8 cellular contexts compared by ENCODE assay signal in the genomic region with DNA sequence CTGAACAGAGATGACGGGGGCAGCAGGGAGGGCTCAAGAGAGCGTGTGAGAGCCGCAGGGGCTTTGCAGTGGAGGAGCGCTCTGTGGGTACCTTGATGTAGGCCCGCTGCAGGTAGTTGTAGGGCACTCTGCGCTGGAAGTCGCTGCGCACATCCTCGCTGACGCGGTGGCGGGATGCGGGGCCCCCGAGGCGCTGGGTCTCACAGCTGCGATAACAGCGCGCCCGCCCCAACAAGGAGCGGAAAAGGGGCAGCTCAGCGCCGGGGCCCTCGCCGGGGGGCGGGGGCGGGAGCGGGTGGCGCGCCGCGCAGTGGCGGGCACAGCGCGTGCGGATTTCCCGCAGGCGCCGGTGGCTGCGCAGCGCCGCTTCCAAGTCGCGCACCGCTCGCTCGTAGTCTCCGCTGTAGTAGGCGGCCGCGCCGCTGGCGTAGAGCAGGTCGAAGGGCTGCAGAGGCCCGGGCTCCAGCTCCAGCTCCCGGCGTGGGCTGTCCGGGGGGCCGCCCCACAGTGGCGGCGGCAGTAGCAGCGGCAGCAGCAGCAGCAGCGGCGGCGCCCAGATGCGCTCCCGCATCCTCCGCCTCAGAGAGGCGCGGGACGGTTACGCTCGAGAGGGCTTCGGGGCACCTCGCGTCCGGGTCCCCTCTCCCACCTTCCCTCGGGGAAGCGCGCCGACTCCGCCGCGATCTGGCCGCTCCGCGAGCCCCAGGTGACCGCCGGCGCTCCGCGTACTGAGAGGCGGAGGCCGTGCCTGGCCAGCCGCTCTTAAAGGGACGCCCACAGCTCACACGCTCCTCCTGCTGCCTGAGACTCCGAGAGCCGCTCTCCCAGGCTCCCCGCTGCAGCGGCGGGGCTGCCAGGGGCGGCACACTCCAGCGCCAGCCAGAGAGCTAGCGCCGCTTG. TPM values are rescaled to one million over a fixed set of nuclear protein-coding genes. Genes with fewer than 3 reads are reported as not detected.
DNase-seq lines count a peak whose midpoint lies in the region; ATAC-seq and TF ChIP-seq lines count a peak whose summit lies in the region.

P3H2 (minus strand) TSS at position 737 of the 900 bp plus-strand sequence; CDS start at position 571, 166 bp downstream.

- peak within 1 kb of the TSS; percentile 82 for H3K27ac ChIP-seq in muscle layer of colon (ENCODE audit: low read depth, low read length)
- peak within 1 kb of the TSS; percentile 53 to 86 for H3K27ac ChIP-seq in thoracic aorta

- peaks cover 65% of the 10 kb centered on the region for H3K27me3 Mint-ChIP-seq in activated naive CD4-positive, alpha-beta T cell treated with anti-CD3 and anti-CD28 coated beads, Interleukin-2, amount 10 ng/mL, durations not matched to agents 7 days and 5 days
- peaks cover 69% of the 10 kb centered on the region for H3K27me3 Mint-ChIP-seq in activated CD8-positive, alpha-beta memory T cell treated with anti-CD3 and anti-CD28 coated beads, Interleukin-2, amount 10 ng/mL, durations not matched to agents 7 days and 5 days

- H3K27me3 ChIP-seq in muscle layer of colon (ENCODE audit: control insufficient read depth in 1 of 2, insufficient read depth in 2 of 2, low read length in 2 of 2) (no peaks in the 10 kb centered on the region), thoracic aorta (replicated peaks; ENCODE audit: insufficient read depth) (no peaks in the 10 kb centered on the region)

- H3K4me1 ChIP-seq in muscle layer of colon (ENCODE audit: insufficient read depth, low read length) (peaks cover 17% of the 10 kb centered on the region), thoracic aorta (ENCODE audit: control insufficient read depth in 1 of 2, low read depth in 2 of 2) (peaks cover 0 to 34% of the 10 kb centered on the region in 2 donors)

- peak within 1 kb of the TSS; percentile 65 for H3K4me3 ChIP-seq in fibroblast of pulmonary artery (replicated peaks; ENCODE audit: low read depth, low read length)
- H3K4me3 ChIP-seq in muscle layer of colon (ENCODE audit: low read depth in 1 of 2, low read length in 2 of 2), result peak within 1 kb of the TSS; percentile 71 to 92
- H3K4me3 ChIP-seq in thoracic aorta, result peak within 1 kb of the TSS; percentile 87

- peak; percentile 53 for ATAC-seq in HG02970 (IDR thresholded peaks at IDR 0.05; ENCODE audit: low FRiP score, unreplicated experiment)
- ATAC-seq in activated CD8-positive, alpha-beta memory T cell treated with anti-CD3 and anti-CD28 coated beads, Interleukin-2, amount 10 ng/mL, durations not matched to agents 7 days and 5 days, result peak; percentile 77
- peak; percentile 68 for ATAC-seq in thoracic aorta (ENCODE audit: insufficient number of reproducible peaks, low FRiP score, low read depth)

- peaks cover 6% of the 10 kb centered on the region for H3K4me1 Mint-ChIP-seq in activated naive CD4-positive, alpha-beta T cell treated with anti-CD3 and anti-CD28 coated beads, Interleukin-2, amount 10 ng/mL, durations not matched to agents 7 days and 5 days
- peaks cover 6% of the 10 kb centered on the region for H3K4me1 Mint-ChIP-seq in activated CD8-positive, alpha-beta memory T cell treated with anti-CD3 and anti-CD28 coated beads, Interleukin-2, amount 10 ng/mL, durations not matched to agents 7 days and 5 days

- H3K27ac Mint-ChIP-seq in activated naive CD4-positive, alpha-beta T cell treated with anti-CD3 and anti-CD28 coated beads, Interleukin-2, amount 10 ng/mL, durations not matched to agents 7 days and 5 days, result peak within 1 kb of the TSS; percentile 56
- peak within 1 kb of the TSS; percentile 10 for H3K27ac Mint-ChIP-seq in activated CD8-positive, alpha-beta memory T cell treated with anti-CD3 and anti-CD28 coated beads, Interleukin-2, amount 10 ng/mL, durations not matched to agents 7 days and 5 days

- H3K9ac ChIP-seq in muscle layer of colon (ENCODE audit: low read length), result peak within 1 kb of the TSS; percentile 38

- DNase-seq in activated naive CD4-positive, alpha-beta T cell treated with anti-CD3 and anti-CD28 coated beads, Interleukin-2, amount 10 ng/mL, durations not matched to agents 7 days and 5 days, result peak; percentile 25
- no peak for DNase-seq in activated naive CD4-positive, alpha-beta T cell (lab: John Stamatoyannopoulos, UW)
- DNase-seq in NCI-H2107 (lab: John Stamatoyannopoulos, UW), result peak; percentile 26
- no peak for DNase-seq in activated CD8-positive, alpha-beta memory T cell treated with anti-CD3 and anti-CD28 coated beads, Interleukin-2, amount 10 ng/mL, durations not matched to agents 7 days and 5 days
- DNase-seq in fibroblast of pulmonary artery (ENCODE audit: low read depth), result peak; percentile 92
- peak; percentile 22 for DNase-seq in thoracic aorta (ENCODE audit: low spot score)

- no peaks in the 10 kb centered on the region for H3K9me3 ChIP-seq in muscle layer of colon (ENCODE audit: low read length)
- no peaks in the 10 kb centered on the region for H3K9me3 ChIP-seq in thoracic aorta

- H3K36me3 ChIP-seq in muscle layer of colon (ENCODE audit: insufficient read depth, low read length) (no peaks in the 10 kb centered on the region), thoracic aorta (no peaks in the 10 kb centered on the region)

- TF ChIP-seq CTCF in fibroblast of pulmonary artery (IDR thresholded peaks at IDR 0.05; ENCODE audit: low read length, missing control alignments) (peak; percentile 48), thoracic aorta (IDR thresholded peaks at IDR 0.05) (peak; percentile 49)

- no peaks in the 10 kb centered on the region for H3K36me3 Mint-ChIP-seq in activated naive CD4-positive, alpha-beta T cell treated with anti-CD3 and anti-CD28 coated beads, Interleukin-2, amount 10 ng/mL, durations not matched to agents 7 days and 5 days
- H3K36me3 Mint-ChIP-seq in activated CD8-positive, alpha-beta memory T cell treated with anti-CD3 and anti-CD28 coated beads, Interleukin-2, amount 10 ng/mL, durations not matched to agents 7 days and 5 days, result no peaks in the 10 kb centered on the region

- H3K9me3 Mint-ChIP-seq in activated naive CD4-positive, alpha-beta T cell treated with anti-CD3 and anti-CD28 coated beads, Interleukin-2, amount 10 ng/mL, durations not matched to agents 7 days and 5 days, result no peaks in the 10 kb centered on the region
- no peaks in the 10 kb centered on the region for H3K9me3 Mint-ChIP-seq in activated CD8-positive, alpha-beta memory T cell treated with anti-CD3 and anti-CD28 coated beads, Interleukin-2, amount 10 ng/mL, durations not matched to agents 7 days and 5 days (ENCODE audit: low read depth)

- no peak within 1 kb of the TSS for H3K4me3 Mint-ChIP-seq in activated naive CD4-positive, alpha-beta T cell treated with anti-CD3 and anti-CD28 coated beads, Interleukin-2, amount 10 ng/mL, durations not matched to agents 7 days and 5 days
- peak within 1 kb of the TSS; percentile 14 for H3K4me3 Mint-ChIP-seq in activated CD8-positive, alpha-beta memory T cell treated with anti-CD3 and anti-CD28 coated beads, Interleukin-2, amount 10 ng/mL, durations not matched to agents 7 days and 5 days

- CTCF ChIA-PET in activated naive CD4-positive, alpha-beta T cell treated with anti-CD3 and anti-CD28 coated beads, Interleukin-2, amount 10 ng/mL, durations not matched to agents 7 days and 5 days (lab: Charles Lee), result interaction anchor here (0.9 to 1.3 kb wide), 2 partner anchors 33 to 48 kb away, joined by 3 read pairs; no protein-coding TSS in a partner anchor
- CTCF ChIA-PET in activated CD8-positive, alpha-beta memory T cell treated with anti-CD3 and anti-CD28 coated beads, Interleukin-2, amount 10 ng/mL, durations not matched to agents 7 days and 5 days (lab: Charles Lee), result no interaction called here

RNA-seq across cellular contexts. Expression of gene P3H2, which starts in this region (rescaled TPM):
- not detected for total RNA-seq in activated CD8-positive, alpha-beta memory T cell treated with anti-CD3 and anti-CD28 coated beads, Interleukin-2, amount 10 ng/mL, durations not matched to agents 7 days and 5 days
- total RNA-seq in thoracic aorta, result 10 to 100 TPM; 19.3 to 28.4 TPM

Comparison
In these comparisons a context has a peak if more than half of its experiments do, and no peak if none do; other contexts are left out.
1. RNA of gene P3H2 (total RNA-seq): 19.3 to 28.4 TPM in thoracic aorta; not detected in activated CD8-positive, alpha-beta memory T cell treated with anti-CD3 and anti-CD28 coated beads, Interleukin-2, amount 10 ng/mL, durations not matched to agents 7 days and 5 days; every median in the first group is over 10 times any median in the second.
2. DNase-seq: peak in activated naive CD4-positive, alpha-beta T cell treated with anti-CD3 and anti-CD28 coated beads, Interleukin-2, amount 10 ng/mL, durations not matched to agents 7 days and 5 days (single experiment), NCI-H2107 (single experiment), fibroblast of pulmonary artery (single experiment) and thoracic aorta (single experiment); none in activated naive CD4-positive, alpha-beta T cell (0 of 4) and activated CD8-positive, alpha-beta memory T cell treated with anti-CD3 and anti-CD28 coated beads, Interleukin-2, amount 10 ng/mL, durations not matched to agents 7 days and 5 days (single experiment).
3. Peak in ATAC-seq in activated CD8-positive, alpha-beta memory T cell treated with anti-CD3 and anti-CD28 coated beads, Interleukin-2, amount 10 ng/mL, durations not matched to agents 7 days and 5 days; RNA of the gene not detected or under 1 TPM.
4. Peak in every context shown above with its lines, with median percentiles within 50 percentile points of each other: ATAC-seq and H3K4me3 ChIP-seq.